ENCODE assay signal across 28 cellular contexts in genomic region chr1:2105781-2106524, GRCh38.
"Had no signal": no experiment of that assay in that cellular context is flagged by ENCODE, and none has a peak within 500 bp of the region (broad histone marks: within the 10 kb centered on the region; RNA-seq: fewer than 3 reads in every experiment).

No MANE protein-coding gene starts in this region.

- ATAC-seq: activated T-cell treated with anti-CD3 and anti-CD28 coated beads, Interleukin-2, amount 50 U/mL, for 72 hours; foreskin keratinocyte; sciatic nerve; stimulated activated effector memory CD8-positive, alpha-beta T cell treated with anti-CD3 and anti-CD28 coated beads, Interleukin-12 subunit alpha, Interleukin-12 subunit beta, amount 100 ng/mL, for 72 hours had no signal

- H3K9me3 Mint-ChIP-seq: activated naive CD4-positive, alpha-beta T cell treated with anti-CD3 and anti-CD28 coated beads, Interleukin-2, amount 10 ng/mL, durations not matched to agents 7 days and 5 days; activated T-cell treated with anti-CD3 and anti-CD28 coated beads, Interleukin-2, amount 50 U/mL, for 72 hours; dendritic cell treated with granulocyte-macrophage colony-stimulating factor and Interleukin-4, amounts not matched to agents 40 ng/mL and 50 ng/mL, for 4 days; memory B cell; nephron; stimulated activated effector memory CD8-positive, alpha-beta T cell treated with anti-CD3 and anti-CD28 coated beads, Interleukin-12 subunit alpha, Interleukin-12 subunit beta, amount 100 ng/mL, for 72 hours; stimulated activated naive CD8-positive, alpha-beta T cell treated with anti-CD3 and anti-CD28 coated beads, Interleukin-15, Interleukin-2, amounts not matched to agents 100 ng/mL and 50 ng/mL, for 24 hours; T-helper 1 cell treated with Interleukin-12 subunit alpha and Interleukin-12 subunit beta and Interleukin-4 antibody, amounts not matched to agents 30 μg/mL and 1 μg/mL, for 36 hours had no signal

- FAIRE-seq: TTC549 had no signal

- H3K27me3 ChIP-seq: foreskin keratinocyte, heart left ventricle, neutrophil had no signal

- H3K36me3 ChIP-seq: esophagus muscularis mucosa, heart left ventricle, neutrophil, thoracic aorta had no signal

- H3K4me3 Mint-ChIP-seq: activated naive CD4-positive, alpha-beta T cell treated with anti-CD3 and anti-CD28 coated beads, Interleukin-2, amount 10 ng/mL, durations not matched to agents 7 days and 5 days; activated T-cell treated with anti-CD3 and anti-CD28 coated beads, Interleukin-2, amount 50 U/mL, for 72 hours; dendritic cell treated with granulocyte-macrophage colony-stimulating factor and Interleukin-4, amounts not matched to agents 40 ng/mL and 50 ng/mL, for 4 days; memory B cell; nephron; stimulated activated effector memory CD8-positive, alpha-beta T cell treated with anti-CD3 and anti-CD28 coated beads, Interleukin-12 subunit alpha, Interleukin-12 subunit beta, amount 100 ng/mL, for 72 hours; stimulated activated naive CD8-positive, alpha-beta T cell treated with anti-CD3 and anti-CD28 coated beads, Interleukin-15, Interleukin-2, amounts not matched to agents 100 ng/mL and 50 ng/mL, for 24 hours; T-helper 1 cell treated with Interleukin-12 subunit alpha and Interleukin-12 subunit beta and Interleukin-4 antibody, amounts not matched to agents 30 μg/mL and 1 μg/mL, for 36 hours had no signal

- H3K9me3 ChIP-seq: esophagus muscularis mucosa, heart left ventricle, neutrophil, thoracic aorta had no signal

- H3K36me3 Mint-ChIP-seq: activated naive CD4-positive, alpha-beta T cell treated with anti-CD3 and anti-CD28 coated beads, Interleukin-2, amount 10 ng/mL, durations not matched to agents 7 days and 5 days; stimulated activated effector memory CD8-positive, alpha-beta T cell treated with anti-CD3 and anti-CD28 coated beads, Interleukin-12 subunit alpha, Interleukin-12 subunit beta, amount 100 ng/mL, for 72 hours had no signal

- H3K4me3 ChIP-seq: esophagus muscularis mucosa, heart left ventricle, skin epidermis, thoracic aorta had no signal

- H3K27me3 Mint-ChIP-seq: activated naive CD4-positive, alpha-beta T cell treated with anti-CD3 and anti-CD28 coated beads, Interleukin-2, amount 10 ng/mL, durations not matched to agents 7 days and 5 days; memory B cell; stimulated activated naive CD8-positive, alpha-beta T cell treated with anti-CD3 and anti-CD28 coated beads, Interleukin-15, Interleukin-2, amounts not matched to agents 100 ng/mL and 50 ng/mL, for 24 hours had no signal

- H3K4me1 ChIP-seq: esophagus muscularis mucosa, foreskin keratinocyte had no signal

- DNase-seq: activated CD4-positive, alpha-beta T cell treated with anti-CD3 and anti-CD28 coated beads for 4 hours; activated CD4-positive, alpha-beta T cell treated with anti-CD3 and anti-CD28 coated beads, Interleukin-2, amount 50 U/mL, for 4 hours; activated effector memory CD4-positive, alpha-beta T cell treated with Interleukin-2 at 50 U/mL for 16 hours; activated naive CD4-positive, alpha-beta T cell treated with anti-CD3 and anti-CD28 coated beads, Interleukin-2, amount 10 ng/mL, durations not matched to agents 7 days and 5 days; activated T-cell treated with anti-CD3 and anti-CD28 coated beads for 4 hours; activated T-cell treated with anti-CD3 and anti-CD28 coated beads, Interleukin-2, amount 50 U/mL, for 72 hours; amniotic stem cell; central memory CD4-positive, alpha-beta T cell; effector CD4-positive, alpha-beta T cell; foreskin keratinocyte; kidney glomerular epithelial cell; stimulated activated CD4-positive, alpha-beta T cell treated with anti-CD3 and anti-CD28 coated beads, Interleukin-12 subunit alpha, Interleukin-12 subunit beta, amount 100 ng/mL, for 4 hours; stimulated activated CD4-positive, alpha-beta T cell treated with anti-CD3 and anti-CD28 coated beads, Interleukin-4, amount 100 ng/mL, for 1 hour; T-helper 9 cell had no signal

- H3K4me1 Mint-ChIP-seq: activated naive CD4-positive, alpha-beta T cell treated with anti-CD3 and anti-CD28 coated beads, Interleukin-2, amount 10 ng/mL, durations not matched to agents 7 days and 5 days; stimulated activated effector memory CD8-positive, alpha-beta T cell treated with anti-CD3 and anti-CD28 coated beads, Interleukin-12 subunit alpha, Interleukin-12 subunit beta, amount 100 ng/mL, for 72 hours had no signal

- H3K27ac ChIP-seq: esophagus muscularis mucosa, foreskin keratinocyte, heart left ventricle, neutrophil, skin epidermis, thoracic aorta, VCaP had no signal

- H3K27ac Mint-ChIP-seq: activated naive CD4-positive, alpha-beta T cell treated with anti-CD3 and anti-CD28 coated beads, Interleukin-2, amount 10 ng/mL, durations not matched to agents 7 days and 5 days; activated T-cell treated with anti-CD3 and anti-CD28 coated beads, Interleukin-2, amount 50 U/mL, for 72 hours; memory B cell; nephron; stimulated activated effector memory CD8-positive, alpha-beta T cell treated with anti-CD3 and anti-CD28 coated beads, Interleukin-12 subunit alpha, Interleukin-12 subunit beta, amount 100 ng/mL, for 72 hours; stimulated activated naive CD8-positive, alpha-beta T cell treated with anti-CD3 and anti-CD28 coated beads, Interleukin-15, Interleukin-2, amounts not matched to agents 100 ng/mL and 50 ng/mL, for 24 hours; T-helper 1 cell treated with Interleukin-12 subunit alpha and Interleukin-12 subunit beta and Interleukin-4 antibody, amounts not matched to agents 30 μg/mL and 1 μg/mL, for 36 hours had no signal
